ENCODE assay signal across 12 cellular contexts in genomic region chr3:150248116-150248864, GRCh38.
DNase-seq lines count a peak whose midpoint lies in the region; ATAC-seq, FAIRE-seq and TF ChIP-seq lines count a peak whose summit lies in the region.
"Had no signal": no experiment of that assay in that cellular context is flagged by ENCODE, and none has a peak within 500 bp of the region (broad histone marks: within the 10 kb centered on the region; RNA-seq: fewer than 3 reads in every experiment).

No MANE protein-coding gene starts in this region.

- H3K27ac Mint-ChIP-seq in nephron = peak overlapping the region; percentile 88 to 94 (median 94)
- no peak overlapping the region for H3K27ac Mint-ChIP-seq in activated CD8-positive, alpha-beta memory T cell treated with anti-CD3 and anti-CD28 coated beads, Interleukin-2, amount 10 ng/mL, durations not matched to agents 7 days and 5 days
- H3K27ac Mint-ChIP-seq: CD4-positive, alpha-beta T cell had no signal

- peaks cover 61% of the 10 kb centered on the region for H3K4me1 Mint-ChIP-seq in nephron
- no peaks in the 10 kb centered on the region for H3K4me1 Mint-ChIP-seq in activated CD8-positive, alpha-beta memory T cell treated with anti-CD3 and anti-CD28 coated beads, Interleukin-2, amount 10 ng/mL, durations not matched to agents 7 days and 5 days

- CTCF ChIA-PET in activated CD8-positive, alpha-beta memory T cell treated with anti-CD3 and anti-CD28 coated beads, Interleukin-2, amount 10 ng/mL, durations not matched to agents 7 days and 5 days (lab: Charles Lee) = no interaction called here

- no peak for FAIRE-seq in HTR-8/SVneo (lab: Jason Lieb, UNC)

- no peaks in the 10 kb centered on the region for H3K9me3 Mint-ChIP-seq in nephron
- no peaks in the 10 kb centered on the region for H3K9me3 Mint-ChIP-seq in activated CD8-positive, alpha-beta memory T cell treated with anti-CD3 and anti-CD28 coated beads, Interleukin-2, amount 10 ng/mL, durations not matched to agents 7 days and 5 days (ENCODE audit: low read depth)
- H3K9me3 Mint-ChIP-seq: CD4-positive, alpha-beta T cell had no signal

- ATAC-seq in activated CD8-positive, alpha-beta memory T cell treated with anti-CD3 and anti-CD28 coated beads, Interleukin-2, amount 10 ng/mL, durations not matched to agents 7 days and 5 days = no peak
- ATAC-seq in HG03139 (IDR thresholded peaks at IDR 0.05; ENCODE audit: unreplicated experiment) = no peak

- peak; percentile 59 for DNase-seq in AG20443 (ENCODE audit: low spot score)
- peak; percentile 36 for DNase-seq in HTR-8/SVneo (ENCODE audit: insufficient read length, low spot score)
- DNase-seq in brain pericyte (ENCODE audit: low read depth, low spot score) = peak; percentile 21
- DNase-seq in SKM-1 (lab: John Stamatoyannopoulos, UW; ENCODE audit: unreplicated experiment) = no peak
- no peak for DNase-seq in activated CD8-positive, alpha-beta memory T cell treated with anti-CD3 and anti-CD28 coated beads, Interleukin-2, amount 10 ng/mL, durations not matched to agents 7 days and 5 days
- no peak for DNase-seq in activated CD8-positive, alpha-beta memory T cell treated with anti-CD3 and anti-CD28 coated beads, Interleukin-2, amount 50 U/mL, for 4 hours
- DNase-seq: activated T-cell treated with anti-CD3 and anti-CD28 coated beads for 4 hours; CD4-positive, alpha-beta T cell; dermis blood vessel endothelial cell; SHP77 treated with DMSO at 0.1 percent for 48 hours had no signal

- TF ChIP-seq CTCF in nephron (IDR thresholded peaks at IDR 0.05; ENCODE audit: unreplicated experiment in 3 of 3) = no peak

- peak overlapping the region; percentile 3 to 24 (median 13) for H3K4me3 Mint-ChIP-seq in nephron
- H3K4me3 Mint-ChIP-seq in activated CD8-positive, alpha-beta memory T cell treated with anti-CD3 and anti-CD28 coated beads, Interleukin-2, amount 10 ng/mL, durations not matched to agents 7 days and 5 days = no peak overlapping the region
- H3K4me3 Mint-ChIP-seq: CD4-positive, alpha-beta T cell had no signal

- H3K36me3 Mint-ChIP-seq in nephron (ENCODE audit: low read depth) = no peaks in the 10 kb centered on the region
- no peaks in the 10 kb centered on the region for H3K36me3 Mint-ChIP-seq in activated CD8-positive, alpha-beta memory T cell treated with anti-CD3 and anti-CD28 coated beads, Interleukin-2, amount 10 ng/mL, durations not matched to agents 7 days and 5 days

- no peaks in the 10 kb centered on the region for H3K27me3 Mint-ChIP-seq in nephron (ENCODE audit: low read depth)
- H3K27me3 Mint-ChIP-seq in activated CD8-positive, alpha-beta memory T cell treated with anti-CD3 and anti-CD28 coated beads, Interleukin-2, amount 10 ng/mL, durations not matched to agents 7 days and 5 days = peaks cover 44% of the 10 kb centered on the region

Comparison
In these comparisons a context has a peak if more than half of its experiments do, and no peak if none do; other contexts are left out.
1. DNase-seq: peak in AG20443 (single experiment), HTR-8/SVneo (single experiment) and brain pericyte (single experiment); none in SKM-1 (single experiment), activated CD8-positive, alpha-beta memory T cell treated with anti-CD3 and anti-CD28 coated beads, Interleukin-2, amount 10 ng/mL, durations not matched to agents 7 days and 5 days (single experiment) and activated CD8-positive, alpha-beta memory T cell treated with anti-CD3 and anti-CD28 coated beads, Interleukin-2, amount 50 U/mL, for 4 hours (single experiment).